Comparison of ENCODE assay signal across 1 cellular context in the genomic region with DNA sequence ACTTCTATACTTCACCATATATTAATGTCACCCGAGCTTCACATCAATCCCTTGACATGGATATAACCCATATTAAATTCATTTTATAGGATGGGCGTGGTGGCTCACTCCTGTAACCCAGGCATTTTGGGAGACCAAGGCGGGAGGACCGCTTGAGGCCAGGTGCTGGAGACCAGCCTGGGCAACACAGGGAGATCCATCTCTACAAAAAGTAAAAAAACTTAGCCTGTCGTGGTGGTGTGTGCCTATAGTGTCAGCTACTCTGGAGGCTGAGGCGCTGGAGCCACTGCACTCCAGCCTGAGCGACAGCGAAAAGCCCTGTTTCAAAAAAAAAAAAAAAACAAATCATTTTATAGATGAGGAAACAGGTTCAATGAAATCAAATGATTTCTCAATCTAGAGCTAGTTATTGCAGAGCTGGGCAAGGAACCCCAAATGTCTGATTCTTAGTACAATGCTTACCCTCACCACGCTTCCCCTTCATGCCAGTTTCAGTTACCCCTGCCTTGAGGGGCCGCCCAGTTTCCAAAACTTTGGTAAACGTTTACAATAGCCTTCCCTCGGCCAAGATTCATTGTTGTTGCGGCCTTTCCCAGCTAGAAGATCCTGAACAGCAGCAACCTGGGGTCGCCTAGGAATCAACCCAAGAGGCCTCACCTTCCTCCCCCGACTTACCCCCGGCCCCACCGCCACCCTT.
TF ChIP-seq lines count a peak whose summit lies in the region.

No MANE protein-coding gene starts in this region.

TF ChIP-seq in HepG2, 621 proteins besides CTCF, POLR2A, EP300 and RAD21 (continued from another document and continues in another):
- TF ChIP-seq ZNF546 (CRISPR knock-in tag; conservative IDR thresholded peaks at IDR 0.05) (no peak), TBX3 (IDR thresholded peaks at IDR 0.05; ENCODE audit: borderline replicate concordance) (no peak), RBM39 (IDR thresholded peaks at IDR 0.05; ENCODE audit: low read depth, low read length, poor library complexity, severe bottlenecking) (no peak), ZNF747 (CRISPR knock-in tag; IDR thresholded peaks at IDR 0.05; ENCODE audit: borderline replicate concordance) (0 out of 2 replicates have a peak, but pooled peaks have one; percentile 9), YEATS2 (CRISPR knock-in tag; IDR thresholded peaks at IDR 0.05; ENCODE audit: borderline replicate concordance) (0 out of 2 replicates have a peak, but pooled peaks have one; percentile 30), HOXA7 (CRISPR knock-in tag; IDR thresholded peaks at IDR 0.05) (no peak), ZNF878 (CRISPR knock-in tag; IDR thresholded peaks at IDR 0.05) (no peak), SMC3 (IDR thresholded peaks at IDR 0.05; ENCODE audit: low read length) (no peak), ELF3 (CRISPR knock-in tag; IDR thresholded peaks at IDR 0.05) (no peak), ZNF264 (CRISPR knock-in tag; IDR thresholded peaks at IDR 0.05) (no peak), ZNF629 (CRISPR knock-in tag; conservative IDR thresholded peaks at IDR 0.05) (no peak), HIVEP1 (CRISPR knock-in tag; IDR thresholded peaks at IDR 0.05) (no peak), YEATS4 (CRISPR knock-in tag; IDR thresholded peaks at IDR 0.05; ENCODE audit: borderline replicate concordance) (no peak), ZNF253 (CRISPR knock-in tag; IDR thresholded peaks at IDR 0.05; ENCODE audit: borderline replicate concordance) (no peak), ZNF17 (CRISPR knock-in tag; IDR thresholded peaks at IDR 0.05) (no peak), ZNF616 (CRISPR knock-in tag; IDR thresholded peaks at IDR 0.05; ENCODE audit: low read depth) (no peak; the same call in 1 of the 2 replicates), KDM5A (IDR thresholded peaks at IDR 0.05; ENCODE audit: borderline replicate concordance, low read length) (no peak), ZFP1 (CRISPR knock-in tag; IDR thresholded peaks at IDR 0.05) (no peak), ARNTL (CRISPR knock-in tag; IDR thresholded peaks at IDR 0.05) (no peak), ZNF777 (CRISPR knock-in tag; IDR thresholded peaks at IDR 0.05) (no peak), ZNF431 (CRISPR knock-in tag; IDR thresholded peaks at IDR 0.05; ENCODE audit: borderline replicate concordance, low read depth) (no peak), HOXD1 (CRISPR knock-in tag; IDR thresholded peaks at IDR 0.05) (no peak), CREM (IDR thresholded peaks at IDR 0.05) (no peak), CREM (CRISPR knock-in tag; IDR thresholded peaks at IDR 0.05) (0 out of 2 replicates have a peak, but pooled peaks have one; percentile 37), ZFP36L2 (CRISPR knock-in tag; IDR thresholded peaks at IDR 0.05) (0 out of 2 replicates have a peak, but pooled peaks have one; percentile 3), SMARCE1 (IDR thresholded peaks at IDR 0.05; ENCODE audit: borderline replicate concordance) (peak; percentile 1; the same call in 1 of the 2 replicates), CCAR2 (optimal IDR thresholded peaks at IDR 0.05; ENCODE audit: low read depth, low read length) (peak; percentile 66), ZMAT3 (CRISPR knock-in tag; conservative IDR thresholded peaks at IDR 0.05) (no peak), ZFYVE20 (CRISPR knock-in tag; IDR thresholded peaks at IDR 0.05; ENCODE audit: borderline replicate concordance, low read depth) (no peak), RFXAP (CRISPR knock-in tag; IDR thresholded peaks at IDR 0.05; ENCODE audit: borderline replicate concordance) (no peak), KDM1A (CRISPR knock-in tag; IDR thresholded peaks at IDR 0.05) (no peak)
- TF ChIP-seq, protein P1, sequence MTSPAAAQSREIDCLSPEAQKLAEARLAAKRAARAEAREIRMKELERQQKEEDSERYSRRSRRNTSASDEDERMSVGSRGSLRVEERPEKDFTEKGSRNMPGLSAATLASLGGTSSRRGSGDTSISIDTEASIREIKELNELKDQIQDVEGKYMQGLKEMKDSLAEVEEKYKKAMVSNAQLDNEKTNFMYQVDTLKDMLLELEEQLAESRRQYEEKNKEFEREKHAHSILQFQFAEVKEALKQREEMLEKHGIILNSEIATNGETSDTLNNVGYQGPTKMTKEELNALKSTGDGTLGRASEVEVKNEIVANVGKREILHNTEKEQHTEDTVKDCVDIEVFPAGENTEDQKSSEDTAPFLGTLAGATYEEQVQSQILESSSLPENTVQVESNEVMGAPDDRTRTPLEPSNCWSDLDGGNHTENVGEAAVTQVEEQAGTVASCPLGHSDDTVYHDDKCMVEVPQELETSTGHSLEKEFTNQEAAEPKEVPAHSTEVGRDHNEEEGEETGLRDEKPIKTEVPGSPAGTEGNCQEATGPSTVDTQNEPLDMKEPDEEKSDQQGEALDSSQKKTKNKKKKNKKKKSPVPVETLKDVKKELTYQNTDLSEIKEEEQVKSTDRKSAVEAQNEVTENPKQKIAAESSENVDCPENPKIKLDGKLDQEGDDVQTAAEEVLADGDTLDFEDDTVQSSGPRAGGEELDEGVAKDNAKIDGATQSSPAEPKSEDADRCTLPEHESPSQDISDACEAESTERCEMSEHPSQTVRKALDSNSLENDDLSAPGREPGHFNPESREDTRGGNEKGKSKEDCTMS (CRISPR knock-in tag; conservative IDR thresholded peaks at IDR 0.05), result no peak
- TF ChIP-seq, protein P2, sequence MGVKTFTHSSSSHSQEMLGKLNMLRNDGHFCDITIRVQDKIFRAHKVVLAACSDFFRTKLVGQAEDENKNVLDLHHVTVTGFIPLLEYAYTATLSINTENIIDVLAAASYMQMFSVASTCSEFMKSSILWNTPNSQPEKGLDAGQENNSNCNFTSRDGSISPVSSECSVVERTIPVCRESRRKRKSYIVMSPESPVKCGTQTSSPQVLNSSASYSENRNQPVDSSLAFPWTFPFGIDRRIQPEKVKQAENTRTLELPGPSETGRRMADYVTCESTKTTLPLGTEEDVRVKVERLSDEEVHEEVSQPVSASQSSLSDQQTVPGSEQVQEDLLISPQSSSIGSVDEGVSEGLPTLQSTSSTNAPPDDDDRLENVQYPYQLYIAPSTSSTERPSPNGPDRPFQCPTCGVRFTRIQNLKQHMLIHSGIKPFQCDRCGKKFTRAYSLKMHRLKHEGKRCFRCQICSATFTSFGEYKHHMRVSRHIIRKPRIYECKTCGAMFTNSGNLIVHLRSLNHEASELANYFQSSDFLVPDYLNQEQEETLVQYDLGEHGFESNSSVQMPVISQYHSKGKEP (CRISPR knock-in tag; IDR thresholded peaks at IDR 0.05), result no peak
- TF ChIP-seq, protein P3, sequence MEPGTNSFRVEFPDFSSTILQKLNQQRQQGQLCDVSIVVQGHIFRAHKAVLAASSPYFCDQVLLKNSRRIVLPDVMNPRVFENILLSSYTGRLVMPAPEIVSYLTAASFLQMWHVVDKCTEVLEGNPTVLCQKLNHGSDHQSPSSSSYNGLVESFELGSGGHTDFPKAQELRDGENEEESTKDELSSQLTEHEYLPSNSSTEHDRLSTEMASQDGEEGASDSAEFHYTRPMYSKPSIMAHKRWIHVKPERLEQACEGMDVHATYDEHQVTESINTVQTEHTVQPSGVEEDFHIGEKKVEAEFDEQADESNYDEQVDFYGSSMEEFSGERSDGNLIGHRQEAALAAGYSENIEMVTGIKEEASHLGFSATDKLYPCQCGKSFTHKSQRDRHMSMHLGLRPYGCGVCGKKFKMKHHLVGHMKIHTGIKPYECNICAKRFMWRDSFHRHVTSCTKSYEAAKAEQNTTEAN (CRISPR knock-in tag; conservative IDR thresholded peaks at IDR 0.05), result no peak
- TF ChIP-seq, protein P4, sequence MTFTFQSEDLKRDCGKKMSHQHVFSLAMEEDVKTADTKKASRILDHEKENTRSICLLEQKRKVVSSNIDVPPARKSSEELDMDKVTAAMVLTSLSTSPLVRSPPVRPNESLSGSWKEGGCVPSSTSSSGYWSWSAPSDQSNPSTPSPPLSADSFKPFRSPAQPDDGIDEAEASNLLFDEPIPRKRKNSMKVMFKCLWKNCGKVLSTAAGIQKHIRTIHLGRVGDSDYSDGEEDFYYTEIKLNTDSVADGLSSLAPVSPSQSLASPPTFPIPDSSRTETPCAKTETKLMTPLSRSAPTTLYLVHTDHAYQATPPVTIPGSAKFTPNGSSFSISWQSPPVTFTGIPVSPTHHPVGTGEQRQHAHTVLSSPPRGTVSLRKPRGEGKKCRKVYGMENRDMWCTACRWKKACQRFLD (CRISPR knock-in tag; IDR thresholded peaks at IDR 0.05; ENCODE audit: borderline replicate concordance), result peak; percentile 1; the same call in 1 of the 2 replicates
- TF ChIP-seq, protein P5, sequence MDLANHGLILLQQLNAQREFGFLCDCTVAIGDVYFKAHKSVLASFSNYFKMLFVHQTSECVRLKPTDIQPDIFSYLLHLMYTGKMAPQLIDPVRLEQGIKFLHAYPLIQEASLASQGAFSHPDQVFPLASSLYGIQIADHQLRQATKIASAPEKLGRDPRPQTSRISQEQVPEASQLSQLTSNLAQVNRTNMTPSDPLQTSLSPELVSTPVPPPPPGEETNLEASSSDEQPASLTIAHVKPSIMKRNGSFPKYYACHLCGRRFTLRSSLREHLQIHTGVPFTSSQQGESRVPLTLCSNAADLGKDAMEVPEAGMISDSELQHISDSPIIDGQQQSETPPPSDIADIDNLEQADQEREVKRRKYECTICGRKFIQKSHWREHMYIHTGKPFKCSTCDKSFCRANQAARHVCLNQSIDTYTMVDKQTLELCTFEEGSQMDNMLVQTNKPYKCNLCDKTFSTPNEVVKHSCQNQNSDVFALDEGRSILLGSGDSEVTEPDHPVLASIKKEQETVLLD (CRISPR knock-in tag; IDR thresholded peaks at IDR 0.05; ENCODE audit: low read depth), result no peak
- TF ChIP-seq, protein P6, sequence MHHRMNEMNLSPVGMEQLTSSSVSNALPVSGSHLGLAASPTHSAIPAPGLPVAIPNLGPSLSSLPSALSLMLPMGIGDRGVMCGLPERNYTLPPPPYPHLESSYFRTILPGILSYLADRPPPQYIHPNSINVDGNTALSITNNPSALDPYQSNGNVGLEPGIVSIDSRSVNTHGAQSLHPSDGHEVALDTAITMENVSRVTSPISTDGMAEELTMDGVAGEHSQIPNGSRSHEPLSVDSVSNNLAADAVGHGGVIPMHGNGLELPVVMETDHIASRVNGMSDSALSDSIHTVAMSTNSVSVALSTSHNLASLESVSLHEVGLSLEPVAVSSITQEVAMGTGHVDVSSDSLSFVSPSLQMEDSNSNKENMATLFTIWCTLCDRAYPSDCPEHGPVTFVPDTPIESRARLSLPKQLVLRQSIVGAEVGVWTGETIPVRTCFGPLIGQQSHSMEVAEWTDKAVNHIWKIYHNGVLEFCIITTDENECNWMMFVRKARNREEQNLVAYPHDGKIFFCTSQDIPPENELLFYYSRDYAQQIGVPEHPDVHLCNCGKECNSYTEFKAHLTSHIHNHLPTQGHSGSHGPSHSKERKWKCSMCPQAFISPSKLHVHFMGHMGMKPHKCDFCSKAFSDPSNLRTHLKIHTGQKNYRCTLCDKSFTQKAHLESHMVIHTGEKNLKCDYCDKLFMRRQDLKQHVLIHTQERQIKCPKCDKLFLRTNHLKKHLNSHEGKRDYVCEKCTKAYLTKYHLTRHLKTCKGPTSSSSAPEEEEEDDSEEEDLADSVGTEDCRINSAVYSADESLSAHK (CRISPR knock-in tag; IDR thresholded peaks at IDR 0.05; ENCODE audit: borderline replicate concordance), result no peak
- TF ChIP-seq, protein P7, sequence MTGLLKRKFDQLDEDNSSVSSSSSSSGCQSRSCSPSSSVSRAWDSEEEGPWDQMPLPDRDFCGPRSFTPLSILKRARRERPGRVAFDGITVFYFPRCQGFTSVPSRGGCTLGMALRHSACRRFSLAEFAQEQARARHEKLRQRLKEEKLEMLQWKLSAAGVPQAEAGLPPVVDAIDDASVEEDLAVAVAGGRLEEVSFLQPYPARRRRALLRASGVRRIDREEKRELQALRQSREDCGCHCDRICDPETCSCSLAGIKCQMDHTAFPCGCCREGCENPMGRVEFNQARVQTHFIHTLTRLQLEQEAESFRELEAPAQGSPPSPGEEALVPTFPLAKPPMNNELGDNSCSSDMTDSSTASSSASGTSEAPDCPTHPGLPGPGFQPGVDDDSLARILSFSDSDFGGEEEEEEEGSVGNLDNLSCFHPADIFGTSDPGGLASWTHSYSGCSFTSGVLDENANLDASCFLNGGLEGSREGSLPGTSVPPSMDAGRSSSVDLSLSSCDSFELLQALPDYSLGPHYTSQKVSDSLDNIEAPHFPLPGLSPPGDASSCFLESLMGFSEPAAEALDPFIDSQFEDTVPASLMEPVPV (CRISPR knock-in tag; IDR thresholded peaks at IDR 0.05), result no peak
- TF ChIP-seq, protein P8, sequence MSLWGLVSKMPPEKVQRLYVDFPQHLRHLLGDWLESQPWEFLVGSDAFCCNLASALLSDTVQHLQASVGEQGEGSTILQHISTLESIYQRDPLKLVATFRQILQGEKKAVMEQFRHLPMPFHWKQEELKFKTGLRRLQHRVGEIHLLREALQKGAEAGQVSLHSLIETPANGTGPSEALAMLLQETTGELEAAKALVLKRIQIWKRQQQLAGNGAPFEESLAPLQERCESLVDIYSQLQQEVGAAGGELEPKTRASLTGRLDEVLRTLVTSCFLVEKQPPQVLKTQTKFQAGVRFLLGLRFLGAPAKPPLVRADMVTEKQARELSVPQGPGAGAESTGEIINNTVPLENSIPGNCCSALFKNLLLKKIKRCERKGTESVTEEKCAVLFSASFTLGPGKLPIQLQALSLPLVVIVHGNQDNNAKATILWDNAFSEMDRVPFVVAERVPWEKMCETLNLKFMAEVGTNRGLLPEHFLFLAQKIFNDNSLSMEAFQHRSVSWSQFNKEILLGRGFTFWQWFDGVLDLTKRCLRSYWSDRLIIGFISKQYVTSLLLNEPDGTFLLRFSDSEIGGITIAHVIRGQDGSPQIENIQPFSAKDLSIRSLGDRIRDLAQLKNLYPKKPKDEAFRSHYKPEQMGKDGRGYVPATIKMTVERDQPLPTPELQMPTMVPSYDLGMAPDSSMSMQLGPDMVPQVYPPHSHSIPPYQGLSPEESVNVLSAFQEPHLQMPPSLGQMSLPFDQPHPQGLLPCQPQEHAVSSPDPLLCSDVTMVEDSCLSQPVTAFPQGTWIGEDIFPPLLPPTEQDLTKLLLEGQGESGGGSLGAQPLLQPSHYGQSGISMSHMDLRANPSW (CRISPR knock-in tag; IDR thresholded peaks at IDR 0.05; ENCODE audit: borderline replicate concordance), result peak; percentile 4; the same call in 1 of the 2 replicates
- TF ChIP-seq, protein P9, sequence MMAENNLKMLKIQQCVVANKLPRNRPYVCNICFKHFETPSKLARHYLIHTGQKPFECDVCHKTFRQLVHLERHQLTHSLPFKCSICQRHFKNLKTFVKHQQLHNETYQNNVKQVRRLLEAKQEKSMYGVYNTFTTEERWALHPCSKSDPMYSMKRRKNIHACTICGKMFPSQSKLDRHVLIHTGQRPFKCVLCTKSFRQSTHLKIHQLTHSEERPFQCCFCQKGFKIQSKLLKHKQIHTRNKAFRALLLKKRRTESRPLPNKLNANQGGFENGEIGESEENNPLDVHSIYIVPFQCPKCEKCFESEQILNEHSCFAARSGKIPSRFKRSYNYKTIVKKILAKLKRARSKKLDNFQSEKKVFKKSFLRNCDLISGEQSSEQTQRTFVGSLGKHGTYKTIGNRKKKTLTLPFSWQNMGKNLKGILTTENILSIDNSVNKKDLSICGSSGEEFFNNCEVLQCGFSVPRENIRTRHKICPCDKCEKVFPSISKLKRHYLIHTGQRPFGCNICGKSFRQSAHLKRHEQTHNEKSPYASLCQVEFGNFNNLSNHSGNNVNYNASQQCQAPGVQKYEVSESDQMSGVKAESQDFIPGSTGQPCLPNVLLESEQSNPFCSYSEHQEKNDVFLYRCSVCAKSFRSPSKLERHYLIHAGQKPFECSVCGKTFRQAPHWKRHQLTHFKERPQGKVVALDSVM (CRISPR knock-in tag; IDR thresholded peaks at IDR 0.05), result 0 out of 2 replicates have a peak, but pooled peaks have one; percentile 3
- TF ChIP-seq, protein P10, sequence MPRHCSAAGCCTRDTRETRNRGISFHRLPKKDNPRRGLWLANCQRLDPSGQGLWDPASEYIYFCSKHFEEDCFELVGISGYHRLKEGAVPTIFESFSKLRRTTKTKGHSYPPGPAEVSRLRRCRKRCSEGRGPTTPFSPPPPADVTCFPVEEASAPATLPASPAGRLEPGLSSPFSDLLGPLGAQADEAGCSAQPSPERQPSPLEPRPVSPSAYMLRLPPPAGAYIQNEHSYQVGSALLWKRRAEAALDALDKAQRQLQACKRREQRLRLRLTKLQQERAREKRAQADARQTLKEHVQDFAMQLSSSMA (CRISPR knock-in tag; IDR thresholded peaks at IDR 0.05), result peak; percentile 13; the same call in 1 of the 2 replicates
